Comparison of ENCODE assay signal across 7 cellular contexts in the genomic region with DNA sequence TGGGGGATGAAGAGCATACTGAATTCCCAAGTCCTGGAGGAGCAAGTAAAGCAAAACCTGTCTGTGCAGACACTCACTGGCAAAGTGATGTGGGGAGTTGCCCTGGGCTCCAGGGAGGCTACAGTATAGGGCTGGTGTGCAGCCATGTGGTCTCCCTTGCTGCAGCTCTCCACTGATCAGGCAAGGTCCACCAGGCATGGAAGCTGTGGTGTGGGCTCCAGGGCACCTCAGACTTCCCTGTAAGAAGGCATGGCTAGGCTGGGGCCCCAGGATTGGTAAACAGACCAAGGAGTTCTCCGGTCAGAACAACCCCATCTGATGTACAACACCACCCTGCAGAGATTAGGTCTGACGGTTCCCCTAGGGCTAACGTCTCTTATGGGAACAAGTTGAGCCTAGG.
"Had no signal": no experiment of that assay in that cellular context is flagged by ENCODE, and none has a peak within 500 bp of the region (broad histone marks: within the 10 kb centered on the region; RNA-seq: fewer than 3 reads in every experiment).

No MANE protein-coding gene starts in this region.

- ATAC-seq: GM23338, HCT116, HepG2 had no signal

- H3K27ac ChIP-seq: HL-60 had no signal

- DNase-seq: H7, HFFc6 had no signal

- H3K4me3 ChIP-seq: GM23338, HAP-1 had no signal

- H3K36me3 ChIP-seq: HAP-1 had no signal

- H3K4me1 ChIP-seq: HAP-1 had no signal
